ENCODE assay signal across 13 cellular contexts in genomic region chr2:112821142-112821541, GRCh38. TPM values are rescaled to one million over a fixed set of nuclear protein-coding genes. Genes with fewer than 3 reads are reported as not detected.
A peak's percentile ranks its signal among the peaks of the same experiment; 100 is the strongest.
DNase-seq lines count a peak whose midpoint lies in the region; ATAC-seq and TF ChIP-seq lines count a peak whose summit lies in the region.
"Had no signal": no experiment of that assay in that cellular context is flagged by ENCODE, and none has a peak within 500 bp of the region (broad histone marks: within the 10 kb centered on the region; RNA-seq: fewer than 3 reads in every experiment).

No MANE protein-coding gene starts in this region.

- H3K4me3 ChIP-seq in WERI-Rb-1 (ENCODE audit: low read depth, low read length): no peak overlapping the region
- H3K4me3 ChIP-seq: A549 had no signal

- no peaks in the 10 kb centered on the region for H3K27me3 ChIP-seq in WERI-Rb-1 (ENCODE audit: insufficient read depth, low read depth, severe bottlenecking)

- no peaks in the 10 kb centered on the region for H3K36me3 Mint-ChIP-seq in WTC11
- H3K36me3 Mint-ChIP-seq: naive B cell had no signal

- peaks cover 38% of the 10 kb centered on the region for H3K4me1 Mint-ChIP-seq in WTC11

- DNase-seq in activated CD4-positive, alpha-beta T cell treated with anti-CD3 and anti-CD28 coated beads for 48 hours: peak; percentile 75
- no peak for DNase-seq in activated CD4-positive, alpha-beta T cell treated with anti-CD3 and anti-CD28 coated beads, Interleukin-2, amount 50 U/mL, for 1 hour
- no peak for DNase-seq in WTC11 (ENCODE audit: low spot score)
- peak; percentile 53 to 55 for DNase-seq in stimulated activated CD8-positive, alpha-beta memory T cell treated with anti-CD3 and anti-CD28 coated beads, Interleukin-2, amount 100 ng/mL, for 48 hours (ENCODE audit: low read depth in 2 of 2)
- DNase-seq in Right ventricle myocardium superior: no peak
- DNase-seq in WERI-Rb-1: no peak
- DNase-seq in NCI-H128 (lab: John Stamatoyannopoulos, UW; ENCODE audit: unreplicated experiment): no peak
- DNase-seq: naive B cell, NCI-H2227 treated with DMSO at 0.1 percent for 48 hours had no signal

- no peaks in the 10 kb centered on the region; the same call in 1 of the 2 replicates for H3K27me3 Mint-ChIP-seq in WTC11 (ENCODE audit: low read depth)

- TF ChIP-seq CTCF in WTC11 (IDR thresholded peaks at IDR 0.05): no peak
- TF ChIP-seq CTCF in WERI-Rb-1 (IDR thresholded peaks at IDR 0.05; ENCODE audit: low read depth, low read length): no peak

- H3K9me3 Mint-ChIP-seq in WTC11: no peaks in the 10 kb centered on the region

- CTCF ChIA-PET in WTC11 (lab: Charles Lee): interaction anchor here (1.6 kb wide), 1 partner anchor 138 kb away, joined by 4 read pairs; no protein-coding TSS in a partner anchor

- H3K9me3 ChIP-seq in WERI-Rb-1 (ENCODE audit: severe bottlenecking): no peaks in the 10 kb centered on the region
- H3K9me3 ChIP-seq: A549 had no signal

- intact Hi-C loops in Right ventricle myocardium superior (cut with DNase I): no loop called here

- H3K27ac Mint-ChIP-seq in WTC11: no peak overlapping the region

- ATAC-seq in HG02840 (IDR thresholded peaks at IDR 0.05; ENCODE audit: low FRiP score, unreplicated experiment) (peak; percentile 60), WTC11 (peak; percentile 20), Right ventricle myocardium superior (ENCODE audit: poor library complexity) (no peak)
- ATAC-seq: A549 had no signal

- no peaks in the 10 kb centered on the region for H3K36me3 ChIP-seq in WERI-Rb-1

- no peak overlapping the region for H3K27ac ChIP-seq in WERI-Rb-1
- H3K27ac ChIP-seq: A549 had no signal

- POLR2A ChIA-PET in WTC11 (lab: Charles Lee): no interaction called here

- H3K4me3 Mint-ChIP-seq in WTC11: no peak overlapping the region
- H3K4me3 Mint-ChIP-seq: naive B cell had no signal

TF ChIP-seq in WTC11, 78 proteins besides CTCF, POLR2A, EP300 and RAD21 (continues in another document):
- TF ChIP-seq ZSCAN18 (CRISPR knock-in tag; IDR thresholded peaks at IDR 0.05) (no peak), MAX (CRISPR knock-in tag; IDR thresholded peaks at IDR 0.05) (no peak), ZNF512 (CRISPR knock-in tag; IDR thresholded peaks at IDR 0.05; ENCODE audit: borderline replicate concordance) (no peak), ZBTB43 (CRISPR knock-in tag; IDR thresholded peaks at IDR 0.05) (no peak), ZNF396 (CRISPR knock-in tag; IDR thresholded peaks at IDR 0.05; ENCODE audit: borderline replicate concordance) (no peak), CREM (CRISPR knock-in tag; IDR thresholded peaks at IDR 0.05) (no peak), FOXP4 (CRISPR knock-in tag; IDR thresholded peaks at IDR 0.05) (no peak), IRF1 (CRISPR knock-in tag; IDR thresholded peaks at IDR 0.05) (no peak), ELF4 (CRISPR knock-in tag; IDR thresholded peaks at IDR 0.05; ENCODE audit: low read depth) (no peak), NFATC4 (CRISPR knock-in tag; IDR thresholded peaks at IDR 0.05) (no peak), E2F5 (CRISPR knock-in tag; IDR thresholded peaks at IDR 0.05) (no peak), TEAD1 (CRISPR knock-in tag; IDR thresholded peaks at IDR 0.05) (no peak), RORB (CRISPR knock-in tag; IDR thresholded peaks at IDR 0.05) (no peak), PRRX2 (CRISPR knock-in tag; IDR thresholded peaks at IDR 0.05) (no peak), USF1 (CRISPR knock-in tag; IDR thresholded peaks at IDR 0.05) (no peak), NFE2L1 (CRISPR knock-in tag; IDR thresholded peaks at IDR 0.05) (no peak), CBFB (CRISPR knock-in tag; IDR thresholded peaks at IDR 0.05; ENCODE audit: low read depth) (no peak), ZNF317 (CRISPR knock-in tag; IDR thresholded peaks at IDR 0.05; ENCODE audit: borderline replicate concordance, low read depth) (no peak)

RNA-seq across cellular contexts. Expression of gene IL1B, which starts 15.4 kb away (rescaled TPM):
- not detected in 3 replicates for total RNA-seq in WTC11 (2021)
- 0.30 TPM for total RNA-seq in Right ventricle myocardium superior
- total RNA-seq: fibroblast of lung had no signal

RNA-seq across cellular contexts. Expression of gene IL1A, which starts 36.8 kb away (rescaled TPM):
- total RNA-seq in WTC11 (2021) (0.34 to 0.55 TPM (median 0.42 TPM) in 3 replicates), Right ventricle myocardium superior (not detected)
- total RNA-seq: temporal lobe had no signal

RNA-seq across cellular contexts. Expression of gene CKAP2L, which starts 56.7 kb away (rescaled TPM):
- total RNA-seq in WTC11 (2021) (17.7 to 25.6 TPM (median 17.9 TPM) in 3 replicates), Right ventricle myocardium superior (0.30 TPM)

Comparison
In these comparisons a context has a peak if more than half of its experiments do, and no peak if none do; other contexts are left out.
1. DNase-seq: peak in activated CD4-positive, alpha-beta T cell treated with anti-CD3 and anti-CD28 coated beads for 48 hours (single experiment) and stimulated activated CD8-positive, alpha-beta memory T cell treated with anti-CD3 and anti-CD28 coated beads, Interleukin-2, amount 100 ng/mL, for 48 hours (2 of 2); none in activated CD4-positive, alpha-beta T cell treated with anti-CD3 and anti-CD28 coated beads, Interleukin-2, amount 50 U/mL, for 1 hour (single experiment), WTC11 (single experiment), Right ventricle myocardium superior (single experiment), WERI-Rb-1 (single experiment) and NCI-H128 (single experiment).
2. RNA of gene CKAP2L, which starts 56.7 kb away (total RNA-seq): 17.7 to 25.6 TPM in WTC11; 0.30 TPM in Right ventricle myocardium superior (single experiment); every median in the first group is over 10 times any median in the second.